16 cellular contexts compared by ENCODE assay signal in genomic region chrX:139554367-139554766, GRCh38. TPM values are rescaled to one million over a fixed set of nuclear protein-coding genes. Genes with fewer than 3 reads are reported as not detected.
A peak's percentile ranks its signal among the peaks of the same experiment; 100 is the strongest.
DNase-seq lines count a peak whose midpoint lies in the region; ATAC-seq and TF ChIP-seq lines count a peak whose summit lies in the region.
"Had no signal": no experiment of that assay in that cellular context is flagged by ENCODE, and none has a peak within 500 bp of the region (broad histone marks: within the 10 kb centered on the region; RNA-seq: fewer than 3 reads in every experiment).

No MANE protein-coding gene starts in this region.

- H3K27me3 ChIP-seq in right lobe of liver (no peaks in the 10 kb centered on the region), gastrocnemius medialis (peaks cover 0 to 2% (median 0%) of the 10 kb centered on the region in 3 donors)
- H3K27me3 ChIP-seq: uterus had no signal

- H3K4me1 Mint-ChIP-seq in natural killer cell treated with Interleukin-12 subunit alpha and Interleukin-12 subunit beta and Interleukin-15 and Interleukin-18, amount 100 ng/mL, for 72 hours (ENCODE audit: low read depth in 2 of 2) = peaks cover 9 to 11% of the 10 kb centered on the region in 2 donors
- H3K4me1 Mint-ChIP-seq in natural killer cell = peaks cover 0 to 9% of the 10 kb centered on the region in 2 donors
- peaks cover 16 to 28% of the 10 kb centered on the region in 2 donors for H3K4me1 Mint-ChIP-seq in stimulated activated naive B cell treated with anti-CD40 and anti-IgM and Interleukin-4, amounts not matched to agents 10 μg/mL and 1 μg/mL and 100 μg/mL, for 72 hours

- no peak overlapping the region for H3K27ac Mint-ChIP-seq in natural killer cell treated with Interleukin-12 subunit alpha and Interleukin-12 subunit beta and Interleukin-15 and Interleukin-18, amount 100 ng/mL, for 72 hours
- no peak overlapping the region for H3K27ac Mint-ChIP-seq in natural killer cell
- H3K27ac Mint-ChIP-seq in stimulated activated naive B cell treated with anti-CD40 and anti-IgM and Interleukin-4, amounts not matched to agents 10 μg/mL and 1 μg/mL and 100 μg/mL, for 72 hours = no peak overlapping the region

- no peak for DNase-seq in natural killer cell treated with Interleukin-12 subunit alpha and Interleukin-12 subunit beta and Interleukin-15 and Interleukin-18, amount 100 ng/mL, for 72 hours (ENCODE audit: low spot score)
- no peak for DNase-seq in natural killer cell
- DNase-seq in stimulated activated naive B cell treated with anti-CD40 and anti-IgM and Interleukin-4, amounts not matched to agents 10 μg/mL and 1 μg/mL and 100 μg/mL, for 72 hours = no peak
- no peak for DNase-seq in right lobe of liver
- no peak for DNase-seq in gastrocnemius medialis
- DNase-seq: activated naive CD4-positive, alpha-beta T cell; NCI-H146; uterus had no signal

- no peak for TF ChIP-seq CTCF in natural killer cell (IDR thresholded peaks at IDR 0.05)
- TF ChIP-seq CTCF in right lobe of liver (IDR thresholded peaks at IDR 0.05) = no peak
- TF ChIP-seq CTCF in gastrocnemius medialis (IDR thresholded peaks at IDR 0.05 in 4 of 5, conservative IDR thresholded peaks at IDR 0.05 in 1 of 5) = no peak

- no peaks in the 10 kb centered on the region for H3K36me3 Mint-ChIP-seq in natural killer cell treated with Interleukin-12 subunit alpha and Interleukin-12 subunit beta and Interleukin-15 and Interleukin-18, amount 100 ng/mL, for 72 hours
- H3K36me3 Mint-ChIP-seq in natural killer cell = no peaks in the 10 kb centered on the region
- H3K36me3 Mint-ChIP-seq in stimulated activated naive B cell treated with anti-CD40 and anti-IgM and Interleukin-4, amounts not matched to agents 10 μg/mL and 1 μg/mL and 100 μg/mL, for 72 hours = no peaks in the 10 kb centered on the region

- ATAC-seq in natural killer cell treated with Interleukin-12 subunit alpha and Interleukin-12 subunit beta and Interleukin-15 and Interleukin-18, amount 100 ng/mL, for 72 hours = no peak
- ATAC-seq in natural killer cell (no peak), HG02610 (IDR thresholded peaks at IDR 0.05; ENCODE audit: unreplicated experiment) (peak; percentile 33), HG03457 (IDR thresholded peaks at IDR 0.05; ENCODE audit: unreplicated experiment) (peak; percentile 21), HG03108 (IDR thresholded peaks at IDR 0.05; ENCODE audit: unreplicated experiment) (no peak), right lobe of liver (no peak), gastrocnemius medialis (no peak)
- ATAC-seq in stimulated activated naive B cell treated with anti-CD40 and anti-IgM and Interleukin-4, amounts not matched to agents 10 μg/mL and 1 μg/mL and 100 μg/mL, for 72 hours (replicated peaks) = peak; percentile 38 to 39
- ATAC-seq: Panc1 had no signal

- no peaks in the 10 kb centered on the region for H3K9me3 Mint-ChIP-seq in natural killer cell treated with Interleukin-12 subunit alpha and Interleukin-12 subunit beta and Interleukin-15 and Interleukin-18, amount 100 ng/mL, for 72 hours
- no peaks in the 10 kb centered on the region for H3K9me3 Mint-ChIP-seq in natural killer cell
- peaks cover 0 to 2% of the 10 kb centered on the region in 2 donors for H3K9me3 Mint-ChIP-seq in stimulated activated naive B cell treated with anti-CD40 and anti-IgM and Interleukin-4, amounts not matched to agents 10 μg/mL and 1 μg/mL and 100 μg/mL, for 72 hours

- no peak overlapping the region for H3K27ac ChIP-seq in right lobe of liver
- no peak overlapping the region for H3K27ac ChIP-seq in gastrocnemius medialis
- H3K27ac ChIP-seq: HL-60, uterus had no signal

- H3K4me1 ChIP-seq in right lobe of liver (no peaks in the 10 kb centered on the region), gastrocnemius medialis (no peaks in the 10 kb centered on the region)
- H3K4me1 ChIP-seq: uterus had no signal

- in situ Hi-C loops in gastrocnemius medialis (cut with MboI; ENCODE audit: low sequenced_read_pairs in 4 of 4) = loop anchor here (10.0 to 25.0 kb wide), 3 partner anchors 417 to 792 kb away; no protein-coding TSS in a partner anchor

- no peak for TF ChIP-seq POLR2A in right lobe of liver (IDR thresholded peaks at IDR 0.05)
- no peak for TF ChIP-seq POLR2A in gastrocnemius medialis (IDR thresholded peaks at IDR 0.05)

- H3K4me3 ChIP-seq in right lobe of liver (no peak overlapping the region), gastrocnemius medialis (no peak overlapping the region)
- H3K4me3 ChIP-seq: lung, uterus had no signal

- H3K27me3 Mint-ChIP-seq in natural killer cell treated with Interleukin-12 subunit alpha and Interleukin-12 subunit beta and Interleukin-15 and Interleukin-18, amount 100 ng/mL, for 72 hours = peaks cover 8 to 23% of the 10 kb centered on the region in 2 donors
- peaks cover 6 to 11% of the 10 kb centered on the region in 2 donors for H3K27me3 Mint-ChIP-seq in natural killer cell (ENCODE audit: low read depth in 2 of 2)
- H3K27me3 Mint-ChIP-seq in stimulated activated naive B cell treated with anti-CD40 and anti-IgM and Interleukin-4, amounts not matched to agents 10 μg/mL and 1 μg/mL and 100 μg/mL, for 72 hours = no peaks in the 10 kb centered on the region

- H3K4me3 Mint-ChIP-seq in natural killer cell treated with Interleukin-12 subunit alpha and Interleukin-12 subunit beta and Interleukin-15 and Interleukin-18, amount 100 ng/mL, for 72 hours = peak overlapping the region; percentile 15
- no peak overlapping the region for H3K4me3 Mint-ChIP-seq in natural killer cell
- H3K4me3 Mint-ChIP-seq in stimulated activated naive B cell treated with anti-CD40 and anti-IgM and Interleukin-4, amounts not matched to agents 10 μg/mL and 1 μg/mL and 100 μg/mL, for 72 hours = no peak overlapping the region

- H3K36me3 ChIP-seq in right lobe of liver = peaks cover 0 to 14% (median 3%) of the 10 kb centered on the region in 4 donors
- no peaks in the 10 kb centered on the region for H3K36me3 ChIP-seq in gastrocnemius medialis
- H3K36me3 ChIP-seq: uterus had no signal

- H3K9me3 ChIP-seq in right lobe of liver (no peaks in the 10 kb centered on the region), gastrocnemius medialis (no peaks in the 10 kb centered on the region)
- H3K9me3 ChIP-seq: uterus had no signal

- intact Hi-C loops in natural killer cell (cut with micrococcal nuclease) = no loop called here
- intact Hi-C loops in right lobe of liver (cut with DNase I) = no loop called here
- intact Hi-C loops in gastrocnemius medialis (cut with DNase I; ENCODE audit: low total_unique reads) = no loop called here

RNA-seq across cellular contexts. Expression of gene F9, which starts 23.8 kb away (rescaled TPM):
- total RNA-seq in natural killer cell treated with Interleukin-12 subunit alpha and Interleukin-12 subunit beta and Interleukin-15 and Interleukin-18, amount 100 ng/mL, for 72 hours = not detected
- total RNA-seq in natural killer cell (not detected), right lobe of liver (100 to 1,000 TPM; 266 to 568 (median 407) TPM), gastrocnemius medialis (under 1 TPM in 2 of 4 donors, not detected in 2; 0.46 to 0.53 TPM)
- total RNA-seq: glomerular endothelial cell, pulmonary artery endothelial cell, uterus had no signal

Comparison
In these comparisons a context has a peak if more than half of its experiments do, and no peak if none do; other contexts are left out.
1. ATAC-seq: peak in HG02610 (single experiment), HG03457 (single experiment) and stimulated activated naive B cell treated with anti-CD40 and anti-IgM and Interleukin-4, amounts not matched to agents 10 μg/mL and 1 μg/mL and 100 μg/mL, for 72 hours (2 of 2); none in natural killer cell treated with Interleukin-12 subunit alpha and Interleukin-12 subunit beta and Interleukin-15 and Interleukin-18, amount 100 ng/mL, for 72 hours (0 of 2), natural killer cell (0 of 3), HG03108 (single experiment), right lobe of liver (0 of 4) and gastrocnemius medialis (0 of 2).
2. RNA of gene F9, which starts 23.8 kb away (total RNA-seq): 266 to 568 TPM in right lobe of liver; 0.46 to 0.53 TPM in gastrocnemius medialis, not detected in natural killer cell treated with Interleukin-12 subunit alpha and Interleukin-12 subunit beta and Interleukin-15 and Interleukin-18, amount 100 ng/mL, for 72 hours and not detected in natural killer cell; every median in the first group is over 100 times any median in the second.